ENCODE assay signal across 7 cellular contexts in genomic region chr6:142842423-142843261, GRCh38.
DNase-seq lines count a peak whose midpoint lies in the region; ATAC-seq, FAIRE-seq and TF ChIP-seq lines count a peak whose summit lies in the region.

No MANE protein-coding gene starts in this region.

- peak overlapping the region; percentile 66 for H3K4me2 ChIP-seq in OCI-LY3 (ENCODE audit: low read length)
- H3K4me2 ChIP-seq in skeletal muscle satellite cell (ENCODE audit: low read length) = peak overlapping the region; percentile 68

- no peak overlapping the region for H3K27ac ChIP-seq in OCI-LY3 (ENCODE audit: low read length)

- H3K36me3 Mint-ChIP-seq in progenitor cell of endocrine pancreas (ENCODE audit: insufficient read depth) = no peaks in the 10 kb centered on the region

- H3K27me3 ChIP-seq in OCI-LY3 (ENCODE audit: low read depth, low read length) = no peaks in the 10 kb centered on the region
- H3K27me3 ChIP-seq in skeletal muscle satellite cell (ENCODE audit: control insufficient read depth, insufficient read depth, low read length) = no peaks in the 10 kb centered on the region

- ATAC-seq in GM18520 (IDR thresholded peaks at IDR 0.05; ENCODE audit: unreplicated experiment) = peak; percentile 81
- ATAC-seq in sciatic nerve = no peak

- H3K9ac ChIP-seq in OCI-LY3 (ENCODE audit: low read length) (peak overlapping the region; percentile 21), skeletal muscle satellite cell (ENCODE audit: low read depth, low read length) (peak overlapping the region; percentile 59)

- no peaks in the 10 kb centered on the region for H3K9me3 ChIP-seq in OCI-LY3 (ENCODE audit: insufficient read depth, low read length)
- no peaks in the 10 kb centered on the region for H3K9me3 ChIP-seq in skeletal muscle satellite cell (replicated peaks; ENCODE audit: low read length)

- no peak for TF ChIP-seq CTCF in HFF-Myc (IDR thresholded peaks at IDR 0.05; ENCODE audit: low read depth, low read length, missing control alignments)
- TF ChIP-seq CTCF in OCI-LY3 (IDR thresholded peaks at IDR 0.05; ENCODE audit: low read depth, low read length) = no peak
- TF ChIP-seq CTCF in progenitor cell of endocrine pancreas (IDR thresholded peaks at IDR 0.05; ENCODE audit: unreplicated experiment) = no peak

- H3K4me3 Mint-ChIP-seq in progenitor cell of endocrine pancreas (ENCODE audit: low read depth) = no peak overlapping the region

- H3K27me3 Mint-ChIP-seq in progenitor cell of endocrine pancreas = no peaks in the 10 kb centered on the region

- H3K79me2 ChIP-seq in OCI-LY3 (ENCODE audit: low read length) = 0 out of 2 replicates have a peak, but pooled peaks cover 6% of the 10 kb centered on the region

- H2AFZ ChIP-seq in OCI-LY3 (ENCODE audit: low read depth, low read length) = no peak overlapping the region

- H3K4me1 ChIP-seq in OCI-LY3 (ENCODE audit: low read length) (peaks cover 40% of the 10 kb centered on the region), skeletal muscle satellite cell (ENCODE audit: control insufficient read depth, insufficient read depth, low read length) (peaks cover 71% of the 10 kb centered on the region)

- DNase-seq in HFF-Myc (ENCODE audit: extremely low read depth, low read depth) (peak; percentile 26), progenitor cell of endocrine pancreas (ENCODE audit: low spot score, unreplicated experiment) (no peak), sciatic nerve (ENCODE audit: low spot score) (no peak)

- no peaks in the 10 kb centered on the region for H3K36me3 ChIP-seq in OCI-LY3 (replicated peaks; ENCODE audit: low read depth, low read length)
- H3K36me3 ChIP-seq in skeletal muscle satellite cell (ENCODE audit: insufficient read depth, low read length) = no peaks in the 10 kb centered on the region

- FAIRE-seq in colon (lab: Jason Lieb, UNC) = peak; percentile 45

- H3K4me3 ChIP-seq in HFF-Myc (replicated peaks; ENCODE audit: low read depth, low read length) (no peak overlapping the region; the same call in 1 of the 2 replicates), OCI-LY3 (ENCODE audit: low read length) (peak overlapping the region; percentile 40), skeletal muscle satellite cell (ENCODE audit: low read length) (peak overlapping the region; percentile 28)

- intact Hi-C loops in sciatic nerve (cut with DNase I) = no loop called here

- peaks cover 3% of the 10 kb centered on the region for H3K9me3 Mint-ChIP-seq in progenitor cell of endocrine pancreas (ENCODE audit: low read depth)

- H3K4me1 Mint-ChIP-seq in progenitor cell of endocrine pancreas (ENCODE audit: low read depth) = peaks cover 33% of the 10 kb centered on the region

- H4K20me1 ChIP-seq in OCI-LY3 (ENCODE audit: insufficient read depth, low read length) = peaks cover 28% of the 10 kb centered on the region

- H3K27ac Mint-ChIP-seq in progenitor cell of endocrine pancreas = no peak overlapping the region
